In the genomic region with DNA sequence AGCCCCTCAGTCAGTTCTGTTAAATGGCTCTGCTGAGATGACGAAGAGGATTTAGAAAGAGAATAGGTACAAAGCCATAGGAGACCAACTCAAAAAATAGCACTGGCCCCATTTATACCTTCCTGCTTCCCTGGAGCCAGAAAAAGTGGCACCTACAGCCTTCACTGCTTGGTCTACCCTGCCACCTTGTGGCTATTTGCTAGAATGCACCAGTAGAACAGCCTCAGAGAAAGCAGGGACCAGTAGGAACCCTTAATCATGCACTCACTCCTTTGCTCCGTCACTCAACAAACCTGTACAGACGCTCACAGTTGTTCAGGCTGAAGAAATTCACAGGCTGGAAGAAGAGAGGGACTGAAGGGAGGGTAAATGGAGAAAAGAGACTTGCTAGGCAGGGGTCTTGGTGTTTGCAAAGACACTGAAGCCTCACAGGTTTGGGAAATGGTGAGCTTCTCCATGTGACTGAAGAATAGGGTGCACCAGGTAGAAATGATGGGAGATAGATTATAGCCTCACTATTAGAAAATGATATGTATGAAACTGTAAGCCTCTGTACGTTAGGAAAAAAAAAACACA, we compare ENCODE assay signal across 8 cellular contexts. TPM values are rescaled to one million over a fixed set of nuclear protein-coding genes. Genes with fewer than 3 reads are reported as not detected.
A peak's percentile ranks its signal among the peaks of the same experiment; 100 is the strongest.
DNase-seq lines count a peak whose midpoint lies in the region; ATAC-seq, FAIRE-seq and TF ChIP-seq lines count a peak whose summit lies in the region.

No MANE protein-coding gene starts in this region.

- ATAC-seq in A549: peak; percentile 91 to 94
- peak; percentile 58 for ATAC-seq in GM18508 (IDR thresholded peaks at IDR 0.05; ENCODE audit: insufficient read depth, unreplicated experiment)
- ATAC-seq in HG02973 (IDR thresholded peaks at IDR 0.05; ENCODE audit: unreplicated experiment): peak; percentile 91

- POLR2A ChIA-PET in A549 (lab: Yijun Ruan, JAX): no interaction called here

- H3K36me3 Mint-ChIP-seq in T-helper 2 cell treated with Interferon-gamma antibody and Interleukin-4, amounts not matched to agents 5 μg/mL and 100 μg/mL, for 36 hours (ENCODE audit: low read depth): no peaks in the 10 kb centered on the region

- CTCF ChIA-PET in A549 (lab: Yijun Ruan, JAX): interaction anchor here (0.6 to 5.8 kb wide), 19 partner anchors 9 to 1096 kb away, joined by 3 to 67 read pairs (median 5); a partner anchor contains a TSS

- TF ChIP-seq RAD21 in A549 (conservative IDR thresholded peaks at IDR 0.05 in 1 of 2, IDR thresholded peaks at IDR 0.05 in 1 of 2): peak; percentile 85 to 91

- peak overlapping the region; percentile 2 for H3K4me3 Mint-ChIP-seq in T-helper 2 cell treated with Interferon-gamma antibody and Interleukin-4, amounts not matched to agents 5 μg/mL and 100 μg/mL, for 36 hours

- TF ChIP-seq CTCF in A549 (IDR thresholded peaks at IDR 0.05) (peak; percentile 71), astrocyte of the cerebellum (IDR thresholded peaks at IDR 0.05; ENCODE audit: low read depth, low read length, missing control alignments) (peak; percentile 97)

- no peak for TF ChIP-seq EP300 in A549 (IDR thresholded peaks at IDR 0.05)

- H3K27ac ChIP-seq in A549: no peak overlapping the region

- H3K4me1 Mint-ChIP-seq in T-helper 2 cell treated with Interferon-gamma antibody and Interleukin-4, amounts not matched to agents 5 μg/mL and 100 μg/mL, for 36 hours (ENCODE audit: low read depth): peaks cover 12% of the 10 kb centered on the region

- in situ Hi-C loops in astrocyte of the cerebellum (cut with HindIII; ENCODE audit: low sequenced_read_pairs): no loop called here

- no peak for FAIRE-seq in A549 (lab: Jason Lieb, UNC)

- H3K4me3 ChIP-seq in A549 (no peak overlapping the region), astrocyte of the cerebellum (ENCODE audit: low read depth, low read length) (no peak overlapping the region)

- no peak overlapping the region for H3K27ac Mint-ChIP-seq in T-helper 2 cell treated with Interferon-gamma antibody and Interleukin-4, amounts not matched to agents 5 μg/mL and 100 μg/mL, for 36 hours

- DNase-seq in A549 (ENCODE audit: low read depth in 1 of 2, low spot score in 1 of 2): peak; percentile 59 to 65
- DNase-seq in NCI-H2029 (lab: John Stamatoyannopoulos, UW): peak; percentile 46
- peak; percentile 60 for DNase-seq in T-helper 2 cell treated with Interferon-gamma antibody and Interleukin-4, amounts not matched to agents 5 μg/mL and 100 μg/mL, for 36 hours (ENCODE audit: low spot score)
- peak; percentile 65 for DNase-seq in astrocyte of the cerebellum (ENCODE audit: low read depth)
- DNase-seq in hypothalamus (lab: John Stamatoyannopoulos, UW): peak in 44 of 51 donors; percentile 8 to 78 (median 34)
- DNase-seq in stimulated activated CD4-positive, alpha-beta T cell treated with anti-CD3 and anti-CD28 coated beads, Interleukin-15, amount 100 ng/mL, for 1 hour (ENCODE audit: low read depth in 1 of 2, low spot score in 1 of 2): peak; percentile 32 to 42

- WGBS in A549 (ENCODE audit: missing lambda C conversion rate): 7% methylated on average over 4 of the region's 4 CpGs

- H3K27me3 Mint-ChIP-seq in T-helper 2 cell treated with Interferon-gamma antibody and Interleukin-4, amounts not matched to agents 5 μg/mL and 100 μg/mL, for 36 hours (ENCODE audit: low read depth): peaks cover 10% of the 10 kb centered on the region

- no peak for TF ChIP-seq POLR2A in A549 (IDR thresholded peaks at IDR 0.05; ENCODE audit: low read length)

- H3K9me3 Mint-ChIP-seq in T-helper 2 cell treated with Interferon-gamma antibody and Interleukin-4, amounts not matched to agents 5 μg/mL and 100 μg/mL, for 36 hours: no peaks in the 10 kb centered on the region

- no peaks in the 10 kb centered on the region for H3K4me1 ChIP-seq in A549

- no peak overlapping the region for H3K4me2 ChIP-seq in A549

- no peaks in the 10 kb centered on the region for H3K9me3 ChIP-seq in A549

TF ChIP-seq in A549, 52 proteins besides CTCF, POLR2A, EP300 and RAD21:
- no peak for TF ChIP-seq HOXB5 (CRISPR knock-in tag; IDR thresholded peaks at IDR 0.05)
- no peak for TF ChIP-seq RFX5 (IDR thresholded peaks at IDR 0.05)
- TF ChIP-seq TP53 (CRISPR knock-in tag; IDR thresholded peaks at IDR 0.05): no peak
- peak; percentile 69 for TF ChIP-seq SMC3 (IDR thresholded peaks at IDR 0.05)

RNA-seq across cellular contexts. Expression of a gene that starts 12.1 kb away (rescaled TPM):
- polyA plus RNA-seq in A549 (2011; rRNA removed) (not detected in 2 replicates), A549 (2017; fragmentation: RNase III; extraction: RNeasy Plus Mini Kit Qiagen cat#74134 plus additional on column Dnase treatment) (not detected in 3 replicates)
- polyA plus RNA-seq in A549 (2012; cell fraction: cytosol; rRNA removed): not detected in 2 replicates
- polyA plus RNA-seq in A549 (2012; cell fraction: nucleus; rRNA removed): not detected in 2 replicates
- not detected in 2 replicates for polyA minus RNA-seq in A549 (2011; rRNA and poly(A)+ RNA removed)

RNA-seq across cellular contexts. Expression of a gene that starts 30.8 kb away (rescaled TPM):
- polyA plus RNA-seq in A549 (2011; rRNA removed) (7.0 and 20.8 TPM in 2 replicates), A549 (2017; fragmentation: RNase III; extraction: RNeasy Plus Mini Kit Qiagen cat#74134 plus additional on column Dnase treatment) (6.1 to 12.1 TPM (median 10.4 TPM) in 3 replicates)
- polyA plus RNA-seq in A549 (2012; cell fraction: cytosol; rRNA removed): 2.0 and 3.3 TPM in 2 replicates
- polyA plus RNA-seq in A549 (2012; cell fraction: nucleus; rRNA removed): 7.1 and 9.2 TPM in 2 replicates
- polyA minus RNA-seq in A549 (2011; rRNA and poly(A)+ RNA removed): 23.8 and 38.2 TPM in 2 replicates

RNA-seq across cellular contexts. Expression of a gene that starts 44.3 kb away (rescaled TPM):
- polyA plus RNA-seq in A549 (2011; rRNA removed): not detected in 2 replicates
- not detected in 2 replicates for polyA plus RNA-seq in A549 (2012; cell fraction: cytosol; rRNA removed)
- polyA plus RNA-seq in A549 (2012; cell fraction: nucleus; rRNA removed): not detected in 2 replicates
- not detected in 3 replicates for polyA plus RNA-seq in A549 (2017; fragmentation: RNase III; extraction: RNeasy Plus Mini Kit Qiagen cat#74134 plus additional on column Dnase treatment)
- polyA minus RNA-seq in A549 (2011; rRNA and poly(A)+ RNA removed): not detected in 2 replicates
